In the genomic region with DNA sequence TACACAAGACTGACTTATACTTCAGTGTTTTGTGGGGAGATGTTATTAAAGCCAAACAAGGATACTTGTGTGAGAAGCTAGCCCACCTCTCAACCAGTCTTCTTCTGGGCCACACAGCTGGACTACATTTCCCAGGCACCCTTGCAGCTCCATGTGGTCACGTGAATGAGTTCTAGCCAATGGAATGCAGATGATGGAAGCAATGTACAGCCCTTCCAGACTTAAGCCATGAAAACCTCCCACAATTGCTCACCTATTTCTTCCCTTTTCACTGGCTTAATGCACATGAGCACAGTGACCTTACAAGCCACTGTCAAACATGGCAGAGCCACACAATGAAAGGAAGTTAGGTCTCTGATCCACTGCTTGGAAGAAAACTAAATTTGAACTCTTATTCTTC, we compare ENCODE assay signal across 1 cellular context.
TF ChIP-seq lines count a peak whose summit lies in the region.

No MANE protein-coding gene starts in this region.

TF ChIP-seq in K562, 482 proteins besides CTCF, POLR2A, EP300 and RAD21 (continued from another document):
- peak; percentile 95 for TF ChIP-seq USF1 (CRISPR knock-in tag; IDR thresholded peaks at IDR 0.05)
- no peak for TF ChIP-seq TRIM24 (IDR thresholded peaks at IDR 0.05)
- TF ChIP-seq NFYB (IDR thresholded peaks at IDR 0.05; ENCODE audit: extremely low read depth, insufficient read length): peak; percentile 97
- TF ChIP-seq, protein P1, sequence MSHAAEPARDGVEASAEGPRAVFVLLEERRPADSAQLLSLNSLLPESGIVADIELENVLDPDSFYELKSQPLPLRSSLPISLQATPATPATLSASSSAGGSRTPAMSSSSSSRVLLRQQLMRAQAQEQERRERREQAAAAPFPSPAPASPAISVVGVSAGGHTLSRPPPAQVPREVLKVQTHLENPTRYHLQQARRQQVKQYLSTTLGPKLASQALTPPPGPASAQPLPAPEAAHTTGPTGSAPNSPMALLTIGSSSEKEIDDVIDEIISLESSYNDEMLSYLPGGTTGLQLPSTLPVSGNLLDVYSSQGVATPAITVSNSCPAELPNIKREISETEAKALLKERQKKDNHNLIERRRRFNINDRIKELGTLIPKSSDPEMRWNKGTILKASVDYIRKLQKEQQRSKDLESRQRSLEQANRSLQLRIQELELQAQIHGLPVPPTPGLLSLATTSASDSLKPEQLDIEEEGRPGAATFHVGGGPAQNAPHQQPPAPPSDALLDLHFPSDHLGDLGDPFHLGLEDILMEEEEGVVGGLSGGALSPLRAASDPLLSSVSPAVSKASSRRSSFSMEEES (CRISPR knock-in tag; IDR thresholded peaks at IDR 0.05): peak; percentile 89
- TF ChIP-seq, protein P2, sequence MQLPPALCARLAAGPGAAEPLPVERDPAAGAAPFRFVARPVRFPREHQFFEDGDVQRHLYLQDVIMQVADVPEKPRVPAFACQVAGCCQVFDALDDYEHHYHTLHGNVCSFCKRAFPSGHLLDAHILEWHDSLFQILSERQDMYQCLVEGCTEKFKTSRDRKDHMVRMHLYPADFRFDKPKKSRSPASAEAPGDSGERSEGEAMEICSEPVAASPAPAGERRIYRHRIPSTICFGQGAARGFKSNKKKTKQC (CRISPR knock-in tag; IDR thresholded peaks at IDR 0.05): no peak
- TF ChIP-seq CREB1 (IDR thresholded peaks at IDR 0.05): 0 out of 2 replicates have a peak, but pooled peaks have one; percentile 21
- no peak for TF ChIP-seq CREB1 (CRISPR knock-in tag; IDR thresholded peaks at IDR 0.05)
- TF ChIP-seq ZNF143 (CRISPR knock-in tag; IDR thresholded peaks at IDR 0.05): peak; percentile 92
- TF ChIP-seq TOE1 (IDR thresholded peaks at IDR 0.05; ENCODE audit: borderline replicate concordance): peak; percentile 94
- no peak for TF ChIP-seq TOE1 (CRISPR knock-in tag; IDR thresholded peaks at IDR 0.05; ENCODE audit: borderline replicate concordance, low read depth)
- peak; percentile 94 for TF ChIP-seq HCFC1 (IDR thresholded peaks at IDR 0.05; ENCODE audit: low read depth, low read length)
- TF ChIP-seq JUND (IDR thresholded peaks at IDR 0.05; ENCODE audit: borderline replicate concordance, low read depth, low read length): no peak
- peak; percentile 17; the same call in 1 of the 3 replicates for TF ChIP-seq JUND (tag; IDR thresholded peaks at IDR 0.05; ENCODE audit: borderline replicate concordance, low read depth, low read length)
- TF ChIP-seq SFPQ (IDR thresholded peaks at IDR 0.05; ENCODE audit: low read depth, low read length): no peak
- peak in 2 of 3 experiments; percentile 35 to 45 for TF ChIP-seq YY1 (IDR thresholded peaks at IDR 0.05; ENCODE audit: borderline replicate concordance in 1 of 3, control insufficient read depth in 1 of 3, extremely low read depth in 1 of 3, insufficient read depth in 3 of 3, insufficient read length in 1 of 3, insufficient replicate concordance in 2 of 3, low read depth in 1 of 3, low read length in 2 of 3)
- TF ChIP-seq BHLHE40 (IDR thresholded peaks at IDR 0.05; ENCODE audit: low read length): peak; percentile 58
- TF ChIP-seq, protein P3, sequence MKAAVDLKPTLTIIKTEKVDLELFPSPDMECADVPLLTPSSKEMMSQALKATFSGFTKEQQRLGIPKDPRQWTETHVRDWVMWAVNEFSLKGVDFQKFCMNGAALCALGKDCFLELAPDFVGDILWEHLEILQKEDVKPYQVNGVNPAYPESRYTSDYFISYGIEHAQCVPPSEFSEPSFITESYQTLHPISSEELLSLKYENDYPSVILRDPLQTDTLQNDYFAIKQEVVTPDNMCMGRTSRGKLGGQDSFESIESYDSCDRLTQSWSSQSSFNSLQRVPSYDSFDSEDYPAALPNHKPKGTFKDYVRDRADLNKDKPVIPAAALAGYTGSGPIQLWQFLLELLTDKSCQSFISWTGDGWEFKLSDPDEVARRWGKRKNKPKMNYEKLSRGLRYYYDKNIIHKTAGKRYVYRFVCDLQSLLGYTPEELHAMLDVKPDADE (conservative IDR thresholded peaks at IDR 0.05; ENCODE audit: control insufficient read depth, low read depth, low read length): peak; percentile 44; the same call in 1 of the 2 replicates
- peak; percentile 60; the same call in 1 of the 2 replicates for TF ChIP-seq MBD2 (IDR thresholded peaks at IDR 0.05; ENCODE audit: borderline replicate concordance, low read depth)
- TF ChIP-seq, protein P4, sequence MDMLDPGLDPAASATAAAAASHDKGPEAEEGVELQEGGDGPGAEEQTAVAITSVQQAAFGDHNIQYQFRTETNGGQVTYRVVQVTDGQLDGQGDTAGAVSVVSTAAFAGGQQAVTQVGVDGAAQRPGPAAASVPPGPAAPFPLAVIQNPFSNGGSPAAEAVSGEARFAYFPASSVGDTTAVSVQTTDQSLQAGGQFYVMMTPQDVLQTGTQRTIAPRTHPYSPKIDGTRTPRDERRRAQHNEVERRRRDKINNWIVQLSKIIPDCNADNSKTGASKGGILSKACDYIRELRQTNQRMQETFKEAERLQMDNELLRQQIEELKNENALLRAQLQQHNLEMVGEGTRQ (CRISPR knock-in tag; IDR thresholded peaks at IDR 0.05): peak; percentile 96
- 0 out of 2 replicates have a peak, but pooled peaks have one; percentile 31 for TF ChIP-seq EHMT2 (IDR thresholded peaks at IDR 0.05)
- TF ChIP-seq RAD51 (IDR thresholded peaks at IDR 0.05; ENCODE audit: borderline replicate concordance, low read depth): peak; percentile 90
- TF ChIP-seq ATF1 (CRISPR knock-in tag; IDR thresholded peaks at IDR 0.05): no peak
- TF ChIP-seq ATF1 (tag; IDR thresholded peaks at IDR 0.05): peak; percentile 40; the same call in 1 of the 2 replicates
- peak; percentile 50; the same call in 1 of the 2 replicates for TF ChIP-seq CREM (IDR thresholded peaks at IDR 0.05; ENCODE audit: low read depth)
- TF ChIP-seq CBX3 (IDR thresholded peaks at IDR 0.05; ENCODE audit: borderline replicate concordance in 1 of 2, low read length in 2 of 2): 0 out of 3 replicates have a peak, but pooled peaks of 1 of the 2 experiments have one; percentile 42
- peak; percentile 82 to 86 for TF ChIP-seq SIX5 (IDR thresholded peaks at IDR 0.05; ENCODE audit: borderline replicate concordance in 1 of 2, insufficient read depth in 1 of 2, low read depth in 1 of 2, low read length in 2 of 2)
